In genomic region chr11:73983764-73984543, GRCh38 we compare ENCODE assay signal across 8 cellular contexts. TPM values are rescaled to one million over a fixed set of nuclear protein-coding genes. Genes with fewer than 3 reads are reported as not detected.
DNase-seq lines count a peak whose midpoint lies in the region; ATAC-seq and TF ChIP-seq lines count a peak whose summit lies in the region.

No MANE protein-coding gene starts in this region.

- peaks cover 52% of the 10 kb centered on the region for H3K4me1 Mint-ChIP-seq in activated CD4-positive, alpha-beta T cell treated with anti-CD3 and anti-CD28 coated beads for 36 hours

- no peak for ATAC-seq in activated CD4-positive, alpha-beta T cell treated with anti-CD3 and anti-CD28 coated beads for 36 hours
- ATAC-seq in GM18873 (IDR thresholded peaks at IDR 0.05; ENCODE audit: low FRiP score, unreplicated experiment) = no peak

- no peak for DNase-seq in activated CD4-positive, alpha-beta T cell treated with anti-CD3 and anti-CD28 coated beads for 36 hours
- DNase-seq in activated CD4-positive, alpha-beta T cell treated with anti-CD3 and anti-CD28 coated beads for 48 hours = no peak
- peak; percentile 50 for DNase-seq in SKM-1 treated with dmso at 0.1 percent for 144 hours (lab: John Stamatoyannopoulos, UW; ENCODE audit: unreplicated experiment)
- DNase-seq in esophagus squamous epithelium (lab: John Stamatoyannopoulos, UW) = no peak
- DNase-seq in retinal pigment epithelial cell (ENCODE audit: low read depth) = no peak
- no peak for DNase-seq in GM10266 (ENCODE audit: extremely low spot score)
- DNase-seq in HuH-7 (ENCODE audit: low spot score) = no peak

- WGBS in esophagus squamous epithelium, 2 donors = 64 to 65% methylated on average over 15 of the region's 15 CpGs

- peak overlapping the region; percentile 44 to 72 (median 62) for H3K4me3 ChIP-seq in esophagus squamous epithelium
- H3K4me3 ChIP-seq in retinal pigment epithelial cell (ENCODE audit: low read length) = peak overlapping the region; percentile 73

- H3K27ac ChIP-seq in esophagus squamous epithelium = peak overlapping the region; percentile 78 to 93 (median 88)

- peaks cover 33% of the 10 kb centered on the region for H3K36me3 Mint-ChIP-seq in activated CD4-positive, alpha-beta T cell treated with anti-CD3 and anti-CD28 coated beads for 36 hours (ENCODE audit: low read depth)

- H3K36me3 ChIP-seq in esophagus squamous epithelium = no peaks in the 10 kb centered on the region

- peaks cover 6 to 53% (median 22%) of the 10 kb centered on the region in 3 donors for H3K4me1 ChIP-seq in esophagus squamous epithelium

- intact Hi-C loops in activated CD4-positive, alpha-beta T cell treated with anti-CD3 and anti-CD28 coated beads for 36 hours (cut with DNase I, micrococcal nuclease) = loop anchor here (1.0 to 10.0 kb wide), 13 partner anchors 11 to 761 kb away; partner anchors contain the start of genes C2CD3 (in 2 of the 2), PPME1 (in 2 of the 2), LIPT2 (in 1 of the 2) and PGM2L1 (in 1 of the 2)
- intact Hi-C loops in esophagus squamous epithelium (cut with DNase I) = no loop called here

- peak overlapping the region; percentile 96 for H3K27ac Mint-ChIP-seq in activated CD4-positive, alpha-beta T cell treated with anti-CD3 and anti-CD28 coated beads for 36 hours

- TF ChIP-seq POLR2A in esophagus squamous epithelium (IDR thresholded peaks at IDR 0.05) = no peak

- H3K27me3 ChIP-seq in esophagus squamous epithelium = no peaks in the 10 kb centered on the region

- no peaks in the 10 kb centered on the region for H3K9me3 ChIP-seq in esophagus squamous epithelium

- TF ChIP-seq CTCF in esophagus squamous epithelium (IDR thresholded peaks at IDR 0.05) (no peak), retinal pigment epithelial cell (conservative IDR thresholded peaks at IDR 0.05; ENCODE audit: low read depth, low read length) (no peak), GM10266 (IDR thresholded peaks at IDR 0.05; ENCODE audit: control insufficient read depth, insufficient read depth, low read depth, missing control alignments) (no peak)

- no peaks in the 10 kb centered on the region for H3K27me3 Mint-ChIP-seq in activated CD4-positive, alpha-beta T cell treated with anti-CD3 and anti-CD28 coated beads for 36 hours

- H3K4me3 Mint-ChIP-seq in activated CD4-positive, alpha-beta T cell treated with anti-CD3 and anti-CD28 coated beads for 36 hours = peak overlapping the region; percentile 89

- CTCF ChIA-PET in activated CD4-positive, alpha-beta T cell treated with anti-CD3 and anti-CD28 coated beads for 36 hours (lab: Charles Lee) = interaction anchor here (0.6 to 1.2 kb wide), 8 partner anchors 11 to 404 kb away, joined by 3 to 5 read pairs (median 3); partner anchors contain the start of gene UCP3

- no peaks in the 10 kb centered on the region for H3K9me3 Mint-ChIP-seq in activated CD4-positive, alpha-beta T cell treated with anti-CD3 and anti-CD28 coated beads for 36 hours (ENCODE audit: low read depth)

- POLR2A ChIA-PET in activated CD4-positive, alpha-beta T cell treated with anti-CD3 and anti-CD28 coated beads for 36 hours (lab: Charles Lee) = interaction anchor here (0.6 to 2.3 kb wide), 4 partner anchors 11 to 102 kb away, joined by 3 to 22 read pairs (median 6); no protein-coding TSS in a partner anchor

RNA-seq across cellular contexts. Expression of gene UCP2, which starts 1.3 kb away (rescaled TPM):
- total RNA-seq in activated CD4-positive, alpha-beta T cell treated with anti-CD3 and anti-CD28 coated beads for 36 hours = 100 to 1,000 TPM; 259 to 261 TPM
- total RNA-seq in esophagus squamous epithelium = 10 to 100 TPM in 1 of 4 donors, 1 to 10 TPM in 3; 4.0 to 26.7 (median 7.1) TPM

RNA-seq across cellular contexts. Expression of gene UCP3, which starts 24.9 kb away (rescaled TPM):
- total RNA-seq in activated CD4-positive, alpha-beta T cell treated with anti-CD3 and anti-CD28 coated beads for 36 hours = under 1 TPM; 0.69 to 0.73 TPM
- total RNA-seq in esophagus squamous epithelium = 1 to 10 TPM in 1 of 4 donors, under 1 TPM in 2, not detected in 1; 0.53 to 1.5 (median 0.92) TPM

RNA-seq across cellular contexts. Expression of gene DNAJB13, which starts 33.1 kb away (rescaled TPM):
- total RNA-seq in activated CD4-positive, alpha-beta T cell treated with anti-CD3 and anti-CD28 coated beads for 36 hours = under 1 TPM; 0.37 to 0.57 TPM
- not detected for total RNA-seq in esophagus squamous epithelium

Comparison
In these comparisons a context has a peak if more than half of its experiments do, and no peak if none do; other contexts are left out.
1. RNA of gene UCP2, which starts 1.3 kb away (total RNA-seq): 259 to 261 TPM in activated CD4-positive, alpha-beta T cell treated with anti-CD3 and anti-CD28 coated beads for 36 hours; 4.0 to 26.7 TPM in esophagus squamous epithelium; every median in the first group is over 4 times any median in the second.